Comparison of ENCODE assay signal across 27 cellular contexts in genomic region chr7:93569189-93569588, GRCh38. TPM values are rescaled to one million over a fixed set of nuclear protein-coding genes. Genes with fewer than 3 reads are reported as not detected.
"Had no signal": no experiment of that assay in that cellular context is flagged by ENCODE, and none has a peak within 500 bp of the region (broad histone marks: within the 10 kb centered on the region; RNA-seq: fewer than 3 reads in every experiment).

No MANE protein-coding gene starts in this region.

- H3K27ac Mint-ChIP-seq: memory B cell; natural killer cell treated with Interleukin-12 subunit alpha and Interleukin-12 subunit beta and Interleukin-15 and Interleukin-18, amount 100 ng/mL, for 72 hours; neural progenitor cell; progenitor cell of endocrine pancreas; stimulated activated memory B cell treated with anti-CD40 and anti-IgM and Interleukin-4, amounts not matched to agents 10 μg/mL and 1 μg/mL and 100 μg/mL, for 72 hours; stimulated activated naive CD8-positive, alpha-beta T cell treated with anti-CD3 and anti-CD28 coated beads, Interleukin-15, amount 100 ng/mL, for 72 hours had no signal

- H3K9me3 ChIP-seq: esophagus muscularis mucosa, gastrocnemius medialis, heart right ventricle, left lung, lower lobe of right lung, pancreas, right lobe of liver, spleen, testis, transverse colon had no signal

- H3K4me1 ChIP-seq: gastrocnemius medialis, left lung, neural progenitor cell, pancreas, right lobe of liver, testis, transverse colon had no signal

- H3K4me3 Mint-ChIP-seq: memory B cell; natural killer cell treated with Interleukin-12 subunit alpha and Interleukin-12 subunit beta and Interleukin-15 and Interleukin-18, amount 100 ng/mL, for 72 hours; neural progenitor cell; stimulated activated memory B cell treated with anti-CD40 and anti-IgM and Interleukin-4, amounts not matched to agents 10 μg/mL and 1 μg/mL and 100 μg/mL, for 72 hours; stimulated activated naive CD8-positive, alpha-beta T cell treated with anti-CD3 and anti-CD28 coated beads, Interleukin-15, amount 100 ng/mL, for 72 hours had no signal

- H3K4me1 Mint-ChIP-seq: memory B cell; neural progenitor cell; stimulated activated naive CD8-positive, alpha-beta T cell treated with anti-CD3 and anti-CD28 coated beads, Interleukin-15, amount 100 ng/mL, for 72 hours had no signal

- H3K27ac ChIP-seq: epithelial cell of prostate, esophagus muscularis mucosa, gastrocnemius medialis, heart right ventricle, left lung, lower lobe of right lung, neural progenitor cell, pancreas, right lobe of liver, spleen, testis, transverse colon had no signal

- H3K9me3 Mint-ChIP-seq: memory B cell; natural killer cell treated with Interleukin-12 subunit alpha and Interleukin-12 subunit beta and Interleukin-15 and Interleukin-18, amount 100 ng/mL, for 72 hours; neural progenitor cell; stimulated activated memory B cell treated with anti-CD40 and anti-IgM and Interleukin-4, amounts not matched to agents 10 μg/mL and 1 μg/mL and 100 μg/mL, for 72 hours; stimulated activated naive CD8-positive, alpha-beta T cell treated with anti-CD3 and anti-CD28 coated beads, Interleukin-15, amount 100 ng/mL, for 72 hours had no signal

- DNase-seq: effector memory CD4-positive, alpha-beta T cell; gastrocnemius medialis; heart right ventricle; hypothalamus; islet precursor cell; left lung; lower lobe of right lung; midbrain; nucleus accumbens; pancreas; retina; right lobe of liver; spleen; stimulated activated CD4-positive, alpha-beta T cell treated with anti-CD3 and anti-CD28 coated beads, Interleukin-15, amount 100 ng/mL, for 24 hours; stimulated activated CD4-positive, alpha-beta T cell treated with anti-CD3 and anti-CD28 coated beads, Interleukin-1b, Interleukin-23, amount 100 ng/mL, for 48 hours; stimulated activated CD4-positive, alpha-beta T cell treated with anti-CD3 and anti-CD28 coated beads, Interleukin-4, amount 100 ng/mL, for 24 hours; stimulated activated naive CD8-positive, alpha-beta T cell treated with anti-CD3 and anti-CD28 coated beads, Interleukin-15, amount 100 ng/mL, for 72 hours; testis; transverse colon had no signal

- H3K36me3 ChIP-seq: esophagus muscularis mucosa, gastrocnemius medialis, heart right ventricle, left lung, lower lobe of right lung, neural progenitor cell, pancreas, right lobe of liver, spleen, transverse colon had no signal

- H3K4me3 ChIP-seq: esophagus muscularis mucosa, gastrocnemius medialis, heart right ventricle, left lung, lower lobe of right lung, neural progenitor cell, pancreas, right lobe of liver, spleen, testis, transverse colon had no signal

- H3K27me3 ChIP-seq: testis had no signal

- H3K36me3 Mint-ChIP-seq: memory B cell; natural killer cell treated with Interleukin-12 subunit alpha and Interleukin-12 subunit beta and Interleukin-15 and Interleukin-18, amount 100 ng/mL, for 72 hours; neural progenitor cell; stimulated activated memory B cell treated with anti-CD40 and anti-IgM and Interleukin-4, amounts not matched to agents 10 μg/mL and 1 μg/mL and 100 μg/mL, for 72 hours had no signal

- ATAC-seq: gastrocnemius medialis; heart right ventricle; left lung; lower lobe of right lung; natural killer cell treated with Interleukin-12 subunit alpha and Interleukin-12 subunit beta and Interleukin-15 and Interleukin-18, amount 100 ng/mL, for 72 hours; pancreas; right lobe of liver; stimulated activated memory B cell treated with anti-CD40 and anti-IgM and Interleukin-4, amounts not matched to agents 10 μg/mL and 1 μg/mL and 100 μg/mL, for 72 hours; stimulated activated naive CD8-positive, alpha-beta T cell treated with anti-CD3 and anti-CD28 coated beads, Interleukin-15, amount 100 ng/mL, for 72 hours had no signal

RNA-seq across cellular contexts. Expression of gene CALCR, which starts 5.3 kb away (rescaled TPM):
- total RNA-seq: fibroblast of villous mesenchyme; natural killer cell treated with Interleukin-12 subunit alpha and Interleukin-12 subunit beta and Interleukin-15 and Interleukin-18, amount 100 ng/mL, for 72 hours; pancreas; progenitor cell of endocrine pancreas; right lobe of liver; spleen; transverse colon had no signal
- polyA plus RNA-seq: heart right ventricle, spleen had no signal
